In genomic region chr5:110751902-110752762, GRCh38 we compare ENCODE assay signal across 9 cellular contexts. TPM values are rescaled to one million over a fixed set of nuclear protein-coding genes. Genes with fewer than 3 reads are reported as not detected.
A peak's percentile ranks its signal among the peaks of the same experiment; 100 is the strongest.
DNase-seq lines count a peak whose midpoint lies in the region; ATAC-seq and TF ChIP-seq lines count a peak whose summit lies in the region.
"Had no signal": no experiment of that assay in that cellular context is flagged by ENCODE, and none has a peak within 500 bp of the region (broad histone marks: within the 10 kb centered on the region; RNA-seq: fewer than 3 reads in every experiment).

No MANE protein-coding gene starts in this region.

- no peaks in the 10 kb centered on the region for H3K9me3 ChIP-seq in SJSA1 (replicated peaks)
- no peaks in the 10 kb centered on the region for H3K9me3 ChIP-seq in left ventricle myocardium inferior (replicated peaks)
- H3K9me3 ChIP-seq: A549 had no signal

- H3K27ac Mint-ChIP-seq in activated CD4-positive, alpha-beta T cell treated with anti-CD3 and anti-CD28 coated beads for 36 hours, result peak overlapping the region; percentile 83
- H3K27ac Mint-ChIP-seq in natural killer cell, result peak overlapping the region; percentile 33 to 57

- CTCF ChIA-PET in activated CD4-positive, alpha-beta T cell treated with anti-CD3 and anti-CD28 coated beads for 36 hours (lab: Charles Lee), result no interaction called here

- H3K27me3 ChIP-seq in SJSA1 (replicated peaks) (no peaks in the 10 kb centered on the region), left ventricle myocardium inferior (ENCODE audit: low read depth) (no peaks in the 10 kb centered on the region)

- H3K27me3 Mint-ChIP-seq in activated CD4-positive, alpha-beta T cell treated with anti-CD3 and anti-CD28 coated beads for 36 hours, result no peaks in the 10 kb centered on the region
- no peaks in the 10 kb centered on the region for H3K27me3 Mint-ChIP-seq in natural killer cell (ENCODE audit: low read depth in 2 of 2)

- no peak for TF ChIP-seq CTCF in natural killer cell (IDR thresholded peaks at IDR 0.05)
- no peak for TF ChIP-seq CTCF in left ventricle myocardium inferior (IDR thresholded peaks at IDR 0.05; ENCODE audit: borderline replicate concordance)

- H3K27ac ChIP-seq in SJSA1 (peak overlapping the region; percentile 45), left ventricle myocardium inferior (replicated peaks) (no peak overlapping the region)
- H3K27ac ChIP-seq: A549 had no signal

- POLR2A ChIA-PET in activated CD4-positive, alpha-beta T cell treated with anti-CD3 and anti-CD28 coated beads for 36 hours (lab: Charles Lee), result interaction anchor here (0.6 kb wide), 1 partner anchor 585 kb away, joined by 7 read pairs; no protein-coding TSS in a partner anchor

- peaks cover 46% of the 10 kb centered on the region for H3K4me1 Mint-ChIP-seq in activated CD4-positive, alpha-beta T cell treated with anti-CD3 and anti-CD28 coated beads for 36 hours
- peaks cover 14 to 18% of the 10 kb centered on the region in 2 donors for H3K4me1 Mint-ChIP-seq in natural killer cell

- peaks cover 48% of the 10 kb centered on the region for H3K36me3 Mint-ChIP-seq in activated CD4-positive, alpha-beta T cell treated with anti-CD3 and anti-CD28 coated beads for 36 hours (ENCODE audit: low read depth)
- H3K36me3 Mint-ChIP-seq in natural killer cell, result peaks cover 14% of the 10 kb centered on the region

- peak overlapping the region; percentile 20 for H3K4me3 Mint-ChIP-seq in activated CD4-positive, alpha-beta T cell treated with anti-CD3 and anti-CD28 coated beads for 36 hours
- no peak overlapping the region for H3K4me3 Mint-ChIP-seq in natural killer cell

- H3K36me3 ChIP-seq in SJSA1 (peaks cover 59% of the 10 kb centered on the region), left ventricle myocardium inferior (peaks cover 73% of the 10 kb centered on the region)

- H3K9me3 Mint-ChIP-seq in activated CD4-positive, alpha-beta T cell treated with anti-CD3 and anti-CD28 coated beads for 36 hours (ENCODE audit: low read depth), result no peaks in the 10 kb centered on the region
- no peaks in the 10 kb centered on the region for H3K9me3 Mint-ChIP-seq in natural killer cell

- DNase-seq in activated CD4-positive, alpha-beta T cell treated with anti-CD3 and anti-CD28 coated beads for 36 hours, result peak; percentile 49
- no peak for DNase-seq in activated CD4-positive, alpha-beta T cell treated with anti-CD3 and anti-CD28 coated beads for 1 hour
- peak in 1 of 2 experiments; percentile 22 for DNase-seq in SJSA1 (ENCODE audit: low read depth in 1 of 2, low spot score in 2 of 2)
- DNase-seq in natural killer cell, result no peak
- no peak for DNase-seq in left ventricle myocardium inferior
- no peak for DNase-seq in occipital lobe (lab: John Stamatoyannopoulos, UW)
- no peak for DNase-seq in SIG-M5 treated with dmso at 0.1 percent for 504 hours (lab: John Stamatoyannopoulos, UW; ENCODE audit: unreplicated experiment)

- intact Hi-C loops in activated CD4-positive, alpha-beta T cell treated with anti-CD3 and anti-CD28 coated beads for 36 hours (cut with DNase I, micrococcal nuclease), result loop anchor here (1.0 to 10.0 kb wide), 5 partner anchors 13 to 1393 kb away; partner anchors contain the start of genes SLC25A46 (in 1 of the 2) and WDR36 (in 1 of the 2)
- intact Hi-C loops in natural killer cell (cut with micrococcal nuclease) (no loop called here), left ventricle myocardium inferior (cut with micrococcal nuclease) (loop anchor here (10.0 kb wide), 1 partner anchor 313 kb away; no protein-coding TSS in a partner anchor)

- H3K4me3 ChIP-seq in SJSA1 (no peak overlapping the region), left ventricle myocardium inferior (no peak overlapping the region)
- H3K4me3 ChIP-seq: A549 had no signal

- ATAC-seq in activated CD4-positive, alpha-beta T cell treated with anti-CD3 and anti-CD28 coated beads for 36 hours, result peak; percentile 92
- ATAC-seq in HG02759 (IDR thresholded peaks at IDR 0.05; ENCODE audit: unreplicated experiment) (peak; percentile 98), natural killer cell (peak in 1 of 3 donors; percentile 24)
- ATAC-seq: A549 had no signal

- H3K4me1 ChIP-seq in SJSA1 (replicated peaks), result peaks cover 8% of the 10 kb centered on the region; the same call in 1 of the 2 replicates
- H3K4me1 ChIP-seq in left ventricle myocardium inferior, result no peaks in the 10 kb centered on the region
- H3K4me1 ChIP-seq: A549 had no signal

RNA-seq across cellular contexts. Expression of gene SLC25A46, which starts 13.3 kb away (rescaled TPM):
- total RNA-seq in activated CD4-positive, alpha-beta T cell treated with anti-CD3 and anti-CD28 coated beads for 36 hours, result 10 to 100 TPM; 32.3 to 35.3 TPM
- total RNA-seq in SJSA1 (2014; rRNA removed; shearing (Covaris generic)), result 93.7 and 117 TPM in 2 replicates
- 10 to 100 TPM; 25.5 to 35.4 (median 34.5) TPM for total RNA-seq in natural killer cell
- 67.9 TPM for total RNA-seq in left ventricle myocardium inferior
- total RNA-seq in occipital lobe, result 180 TPM

RNA-seq across cellular contexts. Expression of gene TMEM232, which starts 25.7 kb away (rescaled TPM):
- total RNA-seq in activated CD4-positive, alpha-beta T cell treated with anti-CD3 and anti-CD28 coated beads for 36 hours, result 1 to 10 TPM in 1 of 2 experiments, under 1 TPM in 1; 0.30 to 1.2 TPM
- 2.1 TPM in 1 of 2 replicates, not detected in the other for total RNA-seq in SJSA1 (2014; rRNA removed; shearing (Covaris generic))
- total RNA-seq in natural killer cell (1 to 10 TPM in 1 of 3 donors, under 1 TPM in 2; 0.45 to 3.0 (median 0.66) TPM), left ventricle myocardium inferior (3.6 TPM), occipital lobe (19.3 TPM)
